1 cellular context compared by ENCODE assay signal in genomic region chr17:82570282-82570681, GRCh38.
A peak's percentile ranks its signal among the peaks of the same experiment; 100 is the strongest.
TF ChIP-seq lines count a peak whose summit lies in the region.

No MANE protein-coding gene starts in this region.

TF ChIP-seq in HepG2, 621 proteins besides CTCF, POLR2A, EP300 and RAD21:
- TF ChIP-seq POGK (CRISPR knock-in tag; conservative IDR thresholded peaks at IDR 0.05) (no peak), ONECUT2 (CRISPR knock-in tag; IDR thresholded peaks at IDR 0.05) (no peak), ZBTB33 (CRISPR knock-in tag; IDR thresholded peaks at IDR 0.05) (peak; percentile 66), KDM5B (CRISPR knock-in tag; IDR thresholded peaks at IDR 0.05; ENCODE audit: borderline replicate concordance) (0 out of 2 replicates have a peak, but pooled peaks have one; percentile 1), ZBTB38 (CRISPR knock-in tag; IDR thresholded peaks at IDR 0.05) (peak; percentile 70), ZNF687 (CRISPR knock-in tag; IDR thresholded peaks at IDR 0.05) (peak; percentile 40; the same call in 1 of the 2 replicates), GRHL1 (CRISPR knock-in tag; conservative IDR thresholded peaks at IDR 0.05) (no peak)
TF ChIP-seq in HepG2: peak in this region for 4.
